In the genomic region with DNA sequence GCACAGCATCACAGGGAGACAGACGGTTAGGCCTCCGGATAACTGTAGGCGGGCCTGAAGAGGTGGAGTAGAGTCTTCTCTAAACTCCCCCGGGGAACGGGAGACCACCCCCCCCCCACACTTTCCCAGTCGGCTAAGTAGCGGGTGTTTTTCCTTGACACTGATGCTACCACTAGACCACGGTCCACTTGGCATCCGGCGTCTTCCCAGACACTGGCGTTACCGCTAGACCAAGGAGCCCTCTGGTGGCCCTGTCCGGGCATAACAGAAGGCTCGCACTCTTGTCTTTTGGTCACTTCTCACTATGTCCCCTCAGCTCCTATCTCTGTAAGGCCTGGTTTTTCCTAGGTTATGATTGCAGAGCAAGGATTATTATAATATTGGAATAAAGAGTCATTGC, we compare ENCODE assay signal across 13 cellular contexts. TPM values are rescaled to one million over a fixed set of nuclear protein-coding genes. Genes with fewer than 3 reads are reported as not detected.
DNase-seq lines count a peak whose midpoint lies in the region; ATAC-seq and TF ChIP-seq lines count a peak whose summit lies in the region.
"Had no signal": no experiment of that assay in that cellular context is flagged by ENCODE, and none has a peak within 500 bp of the region (broad histone marks: within the 10 kb centered on the region; RNA-seq: fewer than 3 reads in every experiment).

No MANE protein-coding gene starts in this region.

- no peak overlapping the region for H2AFZ ChIP-seq in DND-41 (ENCODE audit: low read depth, low read length)
- no peak overlapping the region for H2AFZ ChIP-seq in HCT116 (ENCODE audit: low read depth, low read length, poor library complexity, severe bottlenecking)

- no peaks in the 10 kb centered on the region for H3K27me3 ChIP-seq in DND-41 (ENCODE audit: insufficient read depth, low read length, poor library complexity)
- no peaks in the 10 kb centered on the region for H3K27me3 ChIP-seq in HCT116 (ENCODE audit: insufficient read depth, low read length)
- H3K27me3 ChIP-seq in adrenal gland: no peaks in the 10 kb centered on the region

- RAD21 ChIA-PET in HCT116 (lab: Charles Lee; ENCODE audit: low non-redundant PET in 1 of 2, low total read pairs in 2 of 2, uncharacterized antibody in 2 of 2, unreplicated experiment in 2 of 2): no interaction called here

- no TSS peak for BruUV-seq in HCT116 (replicated peaks; lab: Mats Ljungman, UMichigan)

- H3K4me1 ChIP-seq in DND-41 (ENCODE audit: insufficient read depth, low read length) (no peaks in the 10 kb centered on the region), HCT116 (ENCODE audit: control insufficient read depth in 1 of 2, insufficient read depth in 2 of 2, low read length in 2 of 2) (no peaks in the 10 kb centered on the region), adrenal gland (replicated peaks in 1 of 2) (no peaks in the 10 kb centered on the region)
- H3K4me1 ChIP-seq: prostate gland had no signal

- intact Hi-C loops in HCT116 (cut with micrococcal nuclease): no loop called here
- intact Hi-C loops in adrenal gland (cut with DNase I): no loop called here

- CTCF ChIA-PET in HCT116 (lab: Charles Lee): interaction anchor here (1.1 to 1.4 kb wide), 3 partner anchors 7 to 27 kb away, joined by 3 to 6 read pairs (median 3); no protein-coding TSS in a partner anchor

- TF ChIP-seq CTCF in DND-41 (IDR thresholded peaks at IDR 0.05; ENCODE audit: borderline replicate concordance, extremely low read depth, low read length, poor library complexity, severe bottlenecking) (peak; percentile 27), HCT116 (IDR thresholded peaks at IDR 0.05 in 2 of 3, conservative IDR thresholded peaks at IDR 0.05 in 1 of 3; ENCODE audit: borderline replicate concordance in 1 of 3, insufficient read depth in 1 of 3, low read depth in 2 of 3, low read length in 2 of 3) (peak; percentile 22 to 51 (median 49); a peak in 5 of 6 replicates), adrenal gland (IDR thresholded peaks at IDR 0.05) (peak in 4 of 6 experiments; percentile 10 to 43 (median 22))

- no peaks in the 10 kb centered on the region for H3K9me3 ChIP-seq in DND-41 (ENCODE audit: insufficient read depth, low read length, severe bottlenecking)
- H3K9me3 ChIP-seq in HCT116 (ENCODE audit: control insufficient read depth in 1 of 2, insufficient read depth in 1 of 2, low read depth in 1 of 2, low read length in 2 of 2): no peaks in the 10 kb centered on the region
- no peaks in the 10 kb centered on the region for H3K9me3 ChIP-seq in adrenal gland (replicated peaks in 1 of 3)
- H3K9me3 ChIP-seq: prostate gland had no signal

- H3K27ac ChIP-seq in DND-41 (ENCODE audit: low read length) (no peak overlapping the region), HCT116 (ENCODE audit: low read depth, low read length) (no peak overlapping the region), adrenal gland (no peak overlapping the region)
- H3K27ac ChIP-seq: epithelial cell of prostate, prostate gland had no signal

- WGBS in adrenal gland, 4 donors: 81 to 92% (median 82%) methylated on average over 14 of the region's 14 CpGs

- H3K4me3 ChIP-seq in DND-41 (ENCODE audit: low read depth in 1 of 2, low read length in 2 of 2): no peak overlapping the region
- H3K4me3 ChIP-seq in HCT116 (replicated peaks in 1 of 2; ENCODE audit: low read depth in 1 of 2, low read length in 2 of 2): no peak overlapping the region
- H3K4me3 ChIP-seq in adrenal gland: no peak overlapping the region
- H3K4me3 ChIP-seq: prostate gland had no signal

- no peaks in the 10 kb centered on the region for H3K36me3 ChIP-seq in DND-41 (ENCODE audit: insufficient read depth, low read length)
- H3K36me3 ChIP-seq in HCT116 (ENCODE audit: control insufficient read depth in 1 of 2, insufficient read depth in 2 of 2, low read length in 2 of 2): no peaks in the 10 kb centered on the region
- H3K36me3 ChIP-seq in adrenal gland (replicated peaks in 1 of 2): no peaks in the 10 kb centered on the region
- H3K36me3 ChIP-seq: prostate gland had no signal

- DNase-seq in DND-41 (no peak), HCT116 (ENCODE audit: low read depth, low spot score) (no peak), adrenal gland (peak in 4 of 7 donors; percentile 31 to 65 (median 49)), mesenteric fat pad (ENCODE audit: low spot score) (peak; percentile 55), NCI-H2196 (lab: John Stamatoyannopoulos, UW; ENCODE audit: unreplicated experiment) (no peak), putamen (ENCODE audit: low spot score) (no peak), hepatic stellate cell (ENCODE audit: low spot score) (no peak)
- DNase-seq: activated naive CD8-positive, alpha-beta T cell treated with anti-CD3 and anti-CD28 coated beads, Interleukin-2, amount 10 ng/mL, durations not matched to agents 7 days and 5 days; NCI-H774 had no signal

- H3K79me2 ChIP-seq in DND-41 (ENCODE audit: insufficient read depth, low read length): no peaks in the 10 kb centered on the region
- H3K79me2 ChIP-seq in HCT116 (ENCODE audit: insufficient read depth, low read length): no peaks in the 10 kb centered on the region

- no peak overlapping the region for H3K9ac ChIP-seq in DND-41 (ENCODE audit: low read depth, low read length)
- H3K9ac ChIP-seq in HCT116 (ENCODE audit: low read length): no peak overlapping the region

- TF ChIP-seq RAD21 in HCT116 (IDR thresholded peaks at IDR 0.05; ENCODE audit: low read depth): peak; percentile 34; the same call in 1 of the 2 replicates

- POLR2A ChIA-PET in HCT116 (lab: Charles Lee): interaction anchor here (1.6 kb wide), 1 partner anchor 26 kb away, joined by 3 read pairs; a partner anchor contains a TSS

- ATAC-seq in DND-41 (ENCODE audit: insufficient read depth, low read depth) (no peak), HCT116 (peak; percentile 52), HG02981 (IDR thresholded peaks at IDR 0.05; ENCODE audit: unreplicated experiment) (no peak)
- ATAC-seq: left lobe of liver had no signal

- TF ChIP-seq POLR2A in HCT116 (IDR thresholded peaks at IDR 0.05; ENCODE audit: borderline replicate concordance, extremely low read depth, insufficient read depth, insufficient read length) (no peak), adrenal gland (IDR thresholded peaks at IDR 0.05) (no peak)

- H4K20me1 ChIP-seq in DND-41 (ENCODE audit: insufficient read depth, low read length) (no peaks in the 10 kb centered on the region), HCT116 (ENCODE audit: insufficient read depth) (no peaks in the 10 kb centered on the region)

- H3K9me2 ChIP-seq in HCT116 (ENCODE audit: insufficient read depth): no peaks in the 10 kb centered on the region

- H3K4me2 ChIP-seq in DND-41 (ENCODE audit: insufficient read depth, low read length): no peak overlapping the region
- no peak overlapping the region for H3K4me2 ChIP-seq in HCT116 (ENCODE audit: low read length)

TF ChIP-seq in HCT116, 20 proteins besides CTCF, POLR2A, EP300 and RAD21:
- TF ChIP-seq CBX3 (IDR thresholded peaks at IDR 0.05; ENCODE audit: low read depth) (no peak), EZH2 (IDR thresholded peaks at IDR 0.05) (no peak), SIN3A (IDR thresholded peaks at IDR 0.05; ENCODE audit: low read depth) (no peak), FOSL1 (IDR thresholded peaks at IDR 0.05; ENCODE audit: low read depth) (no peak), ZFX (IDR thresholded peaks at IDR 0.05) (no peak), SP1 (IDR thresholded peaks at IDR 0.05; ENCODE audit: low read depth) (no peak)

RNA-seq across cellular contexts. Expression of a gene that starts 25.7 kb away (rescaled TPM):
- total RNA-seq in HCT116 (2021; ENCODE audit: unreplicated experiment) (1,077 TPM), adrenal gland (100 to 1,000 TPM in 5 of 8 donors, 10 to 100 TPM in 3; 70.6 to 606 (median 251) TPM), mesenteric fat pad (512 TPM)
- polyA plus RNA-seq in HCT116 (2012): 595 and 601 TPM in 2 replicates
- 1,000 to 10,000 TPM in 1 of 3 donors, 100 to 1,000 TPM in 2; 121 to 1,227 (median 208) TPM for polyA plus RNA-seq in adrenal gland

RNA-seq across cellular contexts. Expression of a gene that starts 40.3 kb away (rescaled TPM):
- total RNA-seq in HCT116 (2021; ENCODE audit: unreplicated experiment): not detected
- 0.04 TPM in 1 of 2 replicates, not detected in the other for polyA plus RNA-seq in HCT116 (2012)
- total RNA-seq in adrenal gland: 1 to 10 TPM in 5 of 8 donors, under 1 TPM in 3; 0.32 to 3.2 (median 1.5) TPM
- 1 to 10 TPM in 2 of 3 donors, under 1 TPM in 1; 0.40 to 1.3 (median 1.2) TPM for polyA plus RNA-seq in adrenal gland
- total RNA-seq in mesenteric fat pad: 1.4 TPM

Comparison
In these comparisons a context has a peak if more than half of its experiments do, and no peak if none do; other contexts are left out.
1. DNase-seq: peak in adrenal gland (4 of 7) and mesenteric fat pad (single experiment); none in DND-41 (single experiment), HCT116 (single experiment), NCI-H2196 (single experiment), putamen (single experiment) and hepatic stellate cell (single experiment).
2. Peak in every context shown above with its lines, with median percentiles within 50 percentile points of each other: CTCF ChIP-seq.